In the genomic region with DNA sequence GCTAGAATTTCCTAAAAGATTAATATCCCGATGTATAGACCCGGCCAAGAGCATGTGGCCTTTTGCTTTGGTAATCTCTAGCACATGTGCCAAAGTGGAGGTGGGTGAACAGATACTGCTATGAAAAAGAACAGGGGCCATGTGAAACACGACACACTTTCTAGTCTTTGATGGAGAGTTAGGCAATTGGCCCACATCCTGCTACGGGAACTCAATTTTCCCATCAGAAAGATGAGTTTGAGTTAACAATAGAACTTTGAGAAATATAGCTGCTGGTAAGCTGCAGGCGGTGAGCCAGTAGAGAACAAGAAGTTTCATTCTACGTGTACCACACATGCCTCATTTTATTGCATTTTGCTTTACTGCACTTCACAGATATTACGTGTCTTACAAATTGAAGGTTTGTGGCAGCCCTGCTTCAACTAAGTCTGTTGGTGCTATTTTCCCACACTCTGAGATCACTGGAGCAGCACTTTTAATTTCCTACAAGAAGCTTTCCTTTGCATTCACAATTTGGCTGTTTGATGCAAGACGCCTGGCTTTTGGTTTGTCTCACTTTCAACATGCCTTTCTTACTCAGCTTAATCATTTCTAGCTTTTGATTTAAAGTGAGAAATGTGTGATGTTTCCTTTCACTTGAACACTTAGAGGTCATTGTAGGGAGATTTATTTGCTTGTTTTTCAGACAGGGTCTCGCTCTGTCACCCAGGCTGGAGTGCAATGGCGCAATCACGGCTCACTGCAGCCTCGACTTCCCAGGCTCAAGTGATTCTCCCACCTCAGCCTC, we compare ENCODE assay signal across 1 cellular context.
TF ChIP-seq lines count a peak whose summit lies in the region.

No MANE protein-coding gene starts in this region.

TF ChIP-seq in GM12878, 131 proteins besides CTCF, POLR2A, EP300 and RAD21 (continued from another document and continues in another):
- no peak; a peak in 2 of 4 replicates for TF ChIP-seq CEBPB (IDR thresholded peaks at IDR 0.05; ENCODE audit: borderline replicate concordance in 1 of 2, low read depth in 2 of 2, low read length in 2 of 2)
- TF ChIP-seq PML (IDR thresholded peaks at IDR 0.05; ENCODE audit: low read length): no peak
- TF ChIP-seq CBFB (IDR thresholded peaks at IDR 0.05; ENCODE audit: low read depth): no peak
- peak; percentile 40 for TF ChIP-seq SMAD1 (IDR thresholded peaks at IDR 0.05; ENCODE audit: low read depth, partially characterized antibody)
- TF ChIP-seq SMARCA5 (IDR thresholded peaks at IDR 0.05): no peak; the same call in 1 of the 2 replicates
- TF ChIP-seq TARDBP (IDR thresholded peaks at IDR 0.05; ENCODE audit: borderline replicate concordance): no peak
- TF ChIP-seq ZZZ3 (IDR thresholded peaks at IDR 0.05; ENCODE audit: control insufficient read depth, insufficient read length, low read depth): no peak
- TF ChIP-seq BRCA1 (IDR thresholded peaks at IDR 0.05; ENCODE audit: low read depth, low read length): no peak
- 0 out of 2 replicates have a peak, but pooled peaks have one; percentile 37 for TF ChIP-seq WRNIP1 (IDR thresholded peaks at IDR 0.05; ENCODE audit: borderline replicate concordance, low read depth, low read length)
- TF ChIP-seq KLF5 (IDR thresholded peaks at IDR 0.05; ENCODE audit: partially characterized antibody): no peak
- TF ChIP-seq, protein P1, sequence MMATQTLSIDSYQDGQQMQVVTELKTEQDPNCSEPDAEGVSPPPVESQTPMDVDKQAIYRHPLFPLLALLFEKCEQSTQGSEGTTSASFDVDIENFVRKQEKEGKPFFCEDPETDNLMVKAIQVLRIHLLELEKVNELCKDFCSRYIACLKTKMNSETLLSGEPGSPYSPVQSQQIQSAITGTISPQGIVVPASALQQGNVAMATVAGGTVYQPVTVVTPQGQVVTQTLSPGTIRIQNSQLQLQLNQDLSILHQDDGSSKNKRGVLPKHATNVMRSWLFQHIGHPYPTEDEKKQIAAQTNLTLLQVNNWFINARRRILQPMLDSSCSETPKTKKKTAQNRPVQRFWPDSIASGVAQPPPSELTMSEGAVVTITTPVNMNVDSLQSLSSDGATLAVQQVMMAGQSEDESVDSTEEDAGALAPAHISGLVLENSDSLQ (IDR thresholded peaks at IDR 0.05): 0 out of 2 replicates have a peak, but pooled peaks have one; percentile 44
- TF ChIP-seq TCF3 (IDR thresholded peaks at IDR 0.05; ENCODE audit: borderline replicate concordance, insufficient read depth, low read depth, low read length): no peak
- peak; percentile 92 for TF ChIP-seq JUNB (IDR thresholded peaks at IDR 0.05)
- no peak; the same call in 1 of the 2 replicates for TF ChIP-seq RB1 (IDR thresholded peaks at IDR 0.05; ENCODE audit: borderline replicate concordance)
- TF ChIP-seq HCFC1 (IDR thresholded peaks at IDR 0.05; ENCODE audit: low read length): no peak
- TF ChIP-seq ZNF622 (IDR thresholded peaks at IDR 0.05): no peak
- TF ChIP-seq FOS (IDR thresholded peaks at IDR 0.05; ENCODE audit: borderline replicate concordance, extremely low read depth, insufficient read length): no peak
- TF ChIP-seq CBX5 (IDR thresholded peaks at IDR 0.05; ENCODE audit: low read depth): no peak
- 0 out of 2 replicates have a peak, but pooled peaks have one; percentile 17 for TF ChIP-seq TBL1XR1 (IDR thresholded peaks at IDR 0.05; ENCODE audit: low read depth, low read length)
- no peak for TF ChIP-seq CHD1 (IDR thresholded peaks at IDR 0.05; ENCODE audit: low read depth, low read length)
- TF ChIP-seq ATF7 (IDR thresholded peaks at IDR 0.05; ENCODE audit: low read depth): peak; percentile 68
- TF ChIP-seq, protein P2, sequence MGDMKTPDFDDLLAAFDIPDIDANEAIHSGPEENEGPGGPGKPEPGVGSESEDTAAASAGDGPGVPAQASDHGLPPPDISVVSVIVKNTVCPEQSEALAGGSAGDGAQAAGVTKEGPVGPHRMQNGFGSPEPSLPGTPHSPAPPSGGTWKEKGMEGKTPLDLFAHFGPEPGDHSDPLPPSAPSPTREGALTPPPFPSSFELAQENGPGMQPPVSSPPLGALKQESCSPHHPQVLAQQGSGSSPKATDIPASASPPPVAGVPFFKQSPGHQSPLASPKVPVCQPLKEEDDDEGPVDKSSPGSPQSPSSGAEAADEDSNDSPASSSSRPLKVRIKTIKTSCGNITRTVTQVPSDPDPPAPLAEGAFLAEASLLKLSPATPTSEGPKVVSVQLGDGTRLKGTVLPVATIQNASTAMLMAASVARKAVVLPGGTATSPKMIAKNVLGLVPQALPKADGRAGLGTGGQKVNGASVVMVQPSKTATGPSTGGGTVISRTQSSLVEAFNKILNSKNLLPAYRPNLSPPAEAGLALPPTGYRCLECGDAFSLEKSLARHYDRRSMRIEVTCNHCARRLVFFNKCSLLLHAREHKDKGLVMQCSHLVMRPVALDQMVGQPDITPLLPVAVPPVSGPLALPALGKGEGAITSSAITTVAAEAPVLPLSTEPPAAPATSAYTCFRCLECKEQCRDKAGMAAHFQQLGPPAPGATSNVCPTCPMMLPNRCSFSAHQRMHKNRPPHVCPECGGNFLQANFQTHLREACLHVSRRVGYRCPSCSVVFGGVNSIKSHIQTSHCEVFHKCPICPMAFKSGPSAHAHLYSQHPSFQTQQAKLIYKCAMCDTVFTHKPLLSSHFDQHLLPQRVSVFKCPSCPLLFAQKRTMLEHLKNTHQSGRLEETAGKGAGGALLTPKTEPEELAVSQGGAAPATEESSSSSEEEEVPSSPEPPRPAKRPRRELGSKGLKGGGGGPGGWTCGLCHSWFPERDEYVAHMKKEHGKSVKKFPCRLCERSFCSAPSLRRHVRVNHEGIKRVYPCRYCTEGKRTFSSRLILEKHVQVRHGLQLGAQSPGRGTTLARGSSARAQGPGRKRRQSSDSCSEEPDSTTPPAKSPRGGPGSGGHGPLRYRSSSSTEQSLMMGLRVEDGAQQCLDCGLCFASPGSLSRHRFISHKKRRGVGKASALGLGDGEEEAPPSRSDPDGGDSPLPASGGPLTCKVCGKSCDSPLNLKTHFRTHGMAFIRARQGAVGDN (IDR thresholded peaks at IDR 0.05): peak; percentile 96
- TF ChIP-seq SUPT20H (IDR thresholded peaks at IDR 0.05; ENCODE audit: borderline replicate concordance, control insufficient read depth, low read depth, low read length): no peak
- TF ChIP-seq, protein P3, sequence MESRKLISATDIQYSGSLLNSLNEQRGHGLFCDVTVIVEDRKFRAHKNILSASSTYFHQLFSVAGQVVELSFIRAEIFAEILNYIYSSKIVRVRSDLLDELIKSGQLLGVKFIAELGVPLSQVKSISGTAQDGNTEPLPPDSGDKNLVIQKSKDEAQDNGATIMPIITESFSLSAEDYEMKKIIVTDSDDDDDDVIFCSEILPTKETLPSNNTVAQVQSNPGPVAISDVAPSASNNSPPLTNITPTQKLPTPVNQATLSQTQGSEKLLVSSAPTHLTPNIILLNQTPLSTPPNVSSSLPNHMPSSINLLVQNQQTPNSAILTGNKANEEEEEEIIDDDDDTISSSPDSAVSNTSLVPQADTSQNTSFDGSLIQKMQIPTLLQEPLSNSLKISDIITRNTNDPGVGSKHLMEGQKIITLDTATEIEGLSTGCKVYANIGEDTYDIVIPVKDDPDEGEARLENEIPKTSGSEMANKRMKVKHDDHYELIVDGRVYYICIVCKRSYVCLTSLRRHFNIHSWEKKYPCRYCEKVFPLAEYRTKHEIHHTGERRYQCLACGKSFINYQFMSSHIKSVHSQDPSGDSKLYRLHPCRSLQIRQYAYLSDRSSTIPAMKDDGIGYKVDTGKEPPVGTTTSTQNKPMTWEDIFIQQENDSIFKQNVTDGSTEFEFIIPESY (IDR thresholded peaks at IDR 0.05): no peak
- no peak for TF ChIP-seq ESRRA (IDR thresholded peaks at IDR 0.05; ENCODE audit: low read length)
- TF ChIP-seq MYC (IDR thresholded peaks at IDR 0.05; ENCODE audit: insufficient read depth, insufficient read length, insufficient replicate concordance, low read length, severe bottlenecking): no peak
- TF ChIP-seq BACH1 (IDR thresholded peaks at IDR 0.05; ENCODE audit: borderline replicate concordance): no peak
- no peak for TF ChIP-seq ZNF207 (IDR thresholded peaks at IDR 0.05; ENCODE audit: borderline replicate concordance)
- TF ChIP-seq, protein P4, sequence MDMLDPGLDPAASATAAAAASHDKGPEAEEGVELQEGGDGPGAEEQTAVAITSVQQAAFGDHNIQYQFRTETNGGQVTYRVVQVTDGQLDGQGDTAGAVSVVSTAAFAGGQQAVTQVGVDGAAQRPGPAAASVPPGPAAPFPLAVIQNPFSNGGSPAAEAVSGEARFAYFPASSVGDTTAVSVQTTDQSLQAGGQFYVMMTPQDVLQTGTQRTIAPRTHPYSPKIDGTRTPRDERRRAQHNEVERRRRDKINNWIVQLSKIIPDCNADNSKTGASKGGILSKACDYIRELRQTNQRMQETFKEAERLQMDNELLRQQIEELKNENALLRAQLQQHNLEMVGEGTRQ (IDR thresholded peaks at IDR 0.05; ENCODE audit: borderline replicate concordance, low read depth, low read length): no peak
- TF ChIP-seq STAT1 (conservative IDR thresholded peaks at IDR 0.05): no peak
- TF ChIP-seq ETV6 (conservative IDR thresholded peaks at IDR 0.05 in 1 of 2, IDR thresholded peaks at IDR 0.05 in 1 of 2; ENCODE audit: borderline replicate concordance in 1 of 2, low read depth in 1 of 2): 0 out of 4 replicates have a peak, but pooled peaks of 1 of the 2 experiments have one; percentile 62
- TF ChIP-seq HDGF (IDR thresholded peaks at IDR 0.05): no peak
- no peak for TF ChIP-seq SP1 (IDR thresholded peaks at IDR 0.05; ENCODE audit: low read depth, low read length)
- no peak for TF ChIP-seq TAF1 (IDR thresholded peaks at IDR 0.05; ENCODE audit: borderline replicate concordance, low read depth, low read length)
- no peak for TF ChIP-seq CREB1 (IDR thresholded peaks at IDR 0.05; ENCODE audit: low read depth)
- TF ChIP-seq EED (IDR thresholded peaks at IDR 0.05; ENCODE audit: low read depth): peak; percentile 46; the same call in 1 of the 2 replicates
- TF ChIP-seq BMI1 (IDR thresholded peaks at IDR 0.05; ENCODE audit: borderline replicate concordance): no peak
- no peak for TF ChIP-seq SREBF2 (IDR thresholded peaks at IDR 0.05; ENCODE audit: low read length)
- TF ChIP-seq, protein P5, sequence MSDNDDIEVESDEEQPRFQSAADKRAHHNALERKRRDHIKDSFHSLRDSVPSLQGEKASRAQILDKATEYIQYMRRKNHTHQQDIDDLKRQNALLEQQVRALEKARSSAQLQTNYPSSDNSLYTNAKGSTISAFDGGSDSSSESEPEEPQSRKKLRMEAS (IDR thresholded peaks at IDR 0.05; ENCODE audit: low read depth, low read length): no peak
- no peak for TF ChIP-seq CHD4 (IDR thresholded peaks at IDR 0.05)
- peak; percentile 79 for TF ChIP-seq MTA2 (IDR thresholded peaks at IDR 0.05; ENCODE audit: low read depth)
- 0 out of 2 replicates have a peak, but pooled peaks have one; percentile 7 for TF ChIP-seq BCL11A (IDR thresholded peaks at IDR 0.05; ENCODE audit: low read depth, low read length)
- TF ChIP-seq STAT3 (IDR thresholded peaks at IDR 0.05; ENCODE audit: low read depth, low read length): no peak
- no peak for TF ChIP-seq POLR2AphosphoS5 (IDR thresholded peaks at IDR 0.05; ENCODE audit: low read length)
- TF ChIP-seq, protein P6, sequence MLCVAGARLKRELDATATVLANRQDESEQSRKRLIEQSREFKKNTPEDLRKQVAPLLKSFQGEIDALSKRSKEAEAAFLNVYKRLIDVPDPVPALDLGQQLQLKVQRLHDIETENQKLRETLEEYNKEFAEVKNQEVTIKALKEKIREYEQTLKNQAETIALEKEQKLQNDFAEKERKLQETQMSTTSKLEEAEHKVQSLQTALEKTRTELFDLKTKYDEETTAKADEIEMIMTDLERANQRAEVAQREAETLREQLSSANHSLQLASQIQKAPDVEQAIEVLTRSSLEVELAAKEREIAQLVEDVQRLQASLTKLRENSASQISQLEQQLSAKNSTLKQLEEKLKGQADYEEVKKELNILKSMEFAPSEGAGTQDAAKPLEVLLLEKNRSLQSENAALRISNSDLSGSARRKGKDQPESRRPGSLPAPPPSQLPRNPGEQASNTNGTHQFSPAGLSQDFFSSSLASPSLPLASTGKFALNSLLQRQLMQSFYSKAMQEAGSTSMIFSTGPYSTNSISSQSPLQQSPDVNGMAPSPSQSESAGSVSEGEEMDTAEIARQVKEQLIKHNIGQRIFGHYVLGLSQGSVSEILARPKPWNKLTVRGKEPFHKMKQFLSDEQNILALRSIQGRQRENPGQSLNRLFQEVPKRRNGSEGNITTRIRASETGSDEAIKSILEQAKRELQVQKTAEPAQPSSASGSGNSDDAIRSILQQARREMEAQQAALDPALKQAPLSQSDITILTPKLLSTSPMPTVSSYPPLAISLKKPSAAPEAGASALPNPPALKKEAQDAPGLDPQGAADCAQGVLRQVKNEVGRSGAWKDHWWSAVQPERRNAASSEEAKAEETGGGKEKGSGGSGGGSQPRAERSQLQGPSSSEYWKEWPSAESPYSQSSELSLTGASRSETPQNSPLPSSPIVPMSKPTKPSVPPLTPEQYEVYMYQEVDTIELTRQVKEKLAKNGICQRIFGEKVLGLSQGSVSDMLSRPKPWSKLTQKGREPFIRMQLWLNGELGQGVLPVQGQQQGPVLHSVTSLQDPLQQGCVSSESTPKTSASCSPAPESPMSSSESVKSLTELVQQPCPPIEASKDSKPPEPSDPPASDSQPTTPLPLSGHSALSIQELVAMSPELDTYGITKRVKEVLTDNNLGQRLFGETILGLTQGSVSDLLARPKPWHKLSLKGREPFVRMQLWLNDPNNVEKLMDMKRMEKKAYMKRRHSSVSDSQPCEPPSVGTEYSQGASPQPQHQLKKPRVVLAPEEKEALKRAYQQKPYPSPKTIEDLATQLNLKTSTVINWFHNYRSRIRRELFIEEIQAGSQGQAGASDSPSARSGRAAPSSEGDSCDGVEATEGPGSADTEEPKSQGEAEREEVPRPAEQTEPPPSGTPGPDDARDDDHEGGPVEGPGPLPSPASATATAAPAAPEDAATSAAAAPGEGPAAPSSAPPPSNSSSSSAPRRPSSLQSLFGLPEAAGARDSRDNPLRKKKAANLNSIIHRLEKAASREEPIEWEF (IDR thresholded peaks at IDR 0.05; ENCODE audit: insufficient replicate concordance, low read depth, low read length): no peak
- TF ChIP-seq NFYA (IDR thresholded peaks at IDR 0.05; ENCODE audit: borderline replicate concordance, low read depth, low read length): no peak
- peak; percentile 86 for TF ChIP-seq NBN (IDR thresholded peaks at IDR 0.05)
- peak; percentile 71 for TF ChIP-seq NR2F1 (conservative IDR thresholded peaks at IDR 0.05)
- no peak for TF ChIP-seq YY1 (IDR thresholded peaks at IDR 0.05; ENCODE audit: low read depth, low read length)
- no peak; the same call in 1 of the 2 replicates for TF ChIP-seq CREM (IDR thresholded peaks at IDR 0.05; ENCODE audit: low read depth)
- TF ChIP-seq, protein P7, sequence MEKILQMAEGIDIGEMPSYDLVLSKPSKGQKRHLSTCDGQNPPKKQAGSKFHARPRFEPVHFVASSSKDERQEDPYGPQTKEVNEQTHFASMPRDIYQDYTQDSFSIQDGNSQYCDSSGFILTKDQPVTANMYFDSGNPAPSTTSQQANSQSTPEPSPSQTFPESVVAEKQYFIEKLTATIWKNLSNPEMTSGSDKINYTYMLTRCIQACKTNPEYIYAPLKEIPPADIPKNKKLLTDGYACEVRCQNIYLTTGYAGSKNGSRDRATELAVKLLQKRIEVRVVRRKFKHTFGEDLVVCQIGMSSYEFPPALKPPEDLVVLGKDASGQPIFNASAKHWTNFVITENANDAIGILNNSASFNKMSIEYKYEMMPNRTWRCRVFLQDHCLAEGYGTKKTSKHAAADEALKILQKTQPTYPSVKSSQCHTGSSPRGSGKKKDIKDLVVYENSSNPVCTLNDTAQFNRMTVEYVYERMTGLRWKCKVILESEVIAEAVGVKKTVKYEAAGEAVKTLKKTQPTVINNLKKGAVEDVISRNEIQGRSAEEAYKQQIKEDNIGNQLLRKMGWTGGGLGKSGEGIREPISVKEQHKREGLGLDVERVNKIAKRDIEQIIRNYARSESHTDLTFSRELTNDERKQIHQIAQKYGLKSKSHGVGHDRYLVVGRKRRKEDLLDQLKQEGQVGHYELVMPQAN (conservative IDR thresholded peaks at IDR 0.05): no peak
- TF ChIP-seq MXI1 (IDR thresholded peaks at IDR 0.05; ENCODE audit: low read depth, low read length): no peak
